23 cellular contexts compared by ENCODE assay signal in the genomic region with DNA sequence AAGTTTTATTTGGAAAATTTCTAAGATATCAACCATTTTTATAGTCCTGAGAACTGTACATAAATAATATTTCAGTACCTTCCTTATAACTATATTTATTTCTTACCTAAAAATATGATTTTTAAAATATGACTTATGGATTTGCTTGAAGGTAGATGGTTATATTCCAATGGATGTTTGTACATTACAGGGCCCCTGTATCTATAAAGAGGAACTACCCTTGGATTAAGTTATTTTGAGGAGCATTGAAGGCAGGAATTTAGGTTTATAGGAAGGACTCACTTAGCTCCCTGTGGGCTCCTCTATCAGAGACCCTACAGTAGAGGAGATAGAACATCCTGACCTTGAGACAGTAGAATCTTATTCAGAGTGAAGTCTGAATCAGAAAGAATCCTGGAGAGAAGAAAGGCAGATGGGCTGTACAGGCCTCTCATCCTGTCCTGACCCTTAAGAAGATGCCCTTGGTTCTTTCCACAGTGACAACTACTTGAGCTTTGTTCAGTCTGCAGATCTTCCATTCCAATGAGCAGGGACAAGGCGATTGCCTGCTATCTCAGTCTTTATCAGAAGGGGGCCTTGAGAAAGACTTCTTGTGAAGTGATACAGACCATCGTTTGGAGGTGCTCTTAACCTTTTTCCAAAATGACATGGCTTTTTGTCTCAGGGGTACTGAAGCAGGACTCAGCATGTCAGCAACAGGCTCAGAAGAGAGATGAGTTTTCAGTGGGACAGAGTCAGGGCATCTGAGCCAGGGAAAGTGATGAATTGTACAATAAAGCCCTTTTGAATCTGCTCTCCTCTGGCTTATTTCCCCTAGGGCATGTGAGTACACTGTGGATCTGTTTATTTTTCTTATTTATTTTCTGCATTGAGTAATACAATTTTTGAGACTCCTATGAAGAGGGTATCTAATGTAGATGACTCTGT. TPM values are rescaled to one million over a fixed set of nuclear protein-coding genes. Genes with fewer than 3 reads are reported as not detected.
DNase-seq lines count a peak whose midpoint lies in the region; ATAC-seq and TF ChIP-seq lines count a peak whose summit lies in the region.
"Had no signal": no experiment of that assay in that cellular context is flagged by ENCODE, and none has a peak within 500 bp of the region (broad histone marks: within the 10 kb centered on the region; RNA-seq: fewer than 3 reads in every experiment).

No MANE protein-coding gene starts in this region.

- H3K36me3 ChIP-seq in OCI-LY1 (ENCODE audit: insufficient read depth, low read length) (peaks cover 64% of the 10 kb centered on the region), lower lobe of right lung (no peaks in the 10 kb centered on the region)

- no peak overlapping the region for H3K27ac ChIP-seq in OCI-LY1 (ENCODE audit: low read depth, low read length, poor library complexity, severe bottlenecking)
- H3K27ac ChIP-seq in substantia nigra (ENCODE audit: low read depth, low read length, poor library complexity, severe bottlenecking): peak overlapping the region; percentile 14
- H3K27ac ChIP-seq in lower lobe of right lung: no peak overlapping the region
- H3K27ac ChIP-seq: left ventricle myocardium inferior had no signal

- no peaks in the 10 kb centered on the region for H3K27me3 ChIP-seq in OCI-LY1 (ENCODE audit: insufficient read depth, low read length)
- H3K27me3 ChIP-seq in lower lobe of right lung (ENCODE audit: low read depth): no peaks in the 10 kb centered on the region

- H4K20me1 ChIP-seq in OCI-LY1 (ENCODE audit: insufficient read depth, low read length): no peaks in the 10 kb centered on the region

- H3K4me2 ChIP-seq in OCI-LY1 (ENCODE audit: low read length): no peak overlapping the region

- no peaks in the 10 kb centered on the region for H3K9me2 ChIP-seq in OCI-LY1 (ENCODE audit: low read depth, low read length)

- H3F3A ChIP-seq in OCI-LY1 (ENCODE audit: insufficient read depth, low read length): no peaks in the 10 kb centered on the region

- ATAC-seq in lower lobe of right lung: no peak

- intact Hi-C loops in lower lobe of right lung (cut with DNase I): no loop called here

- H3K79me2 ChIP-seq in OCI-LY1 (ENCODE audit: insufficient read depth, low read length): no peaks in the 10 kb centered on the region

- H3K4me3 ChIP-seq in OCI-LY1 (ENCODE audit: low read depth, low read length, poor library complexity, severe bottlenecking) (no peak overlapping the region), lower lobe of right lung (no peak overlapping the region)
- H3K4me3 ChIP-seq: left ventricle myocardium inferior had no signal

- TF ChIP-seq CTCF in GM12872 (IDR thresholded peaks at IDR 0.05; ENCODE audit: insufficient read depth, low read depth, low read length) (peak; percentile 31; the same call in 2 of the 3 replicates), OCI-LY1 (IDR thresholded peaks at IDR 0.05; ENCODE audit: low read length) (peak; percentile 30; the same call in 1 of the 2 replicates), lower lobe of right lung (IDR thresholded peaks at IDR 0.05) (no peak)

- no peaks in the 10 kb centered on the region for H3K9me3 ChIP-seq in OCI-LY1 (ENCODE audit: low read length)
- no peaks in the 10 kb centered on the region for H3K9me3 ChIP-seq in lower lobe of right lung
- H3K9me3 ChIP-seq: left ventricle myocardium inferior had no signal

- H3K9ac ChIP-seq in OCI-LY1 (ENCODE audit: low read length): no peak overlapping the region

- peak; percentile 54 for DNase-seq in epidermal melanocyte (ENCODE audit: insufficient read length, low spot score)
- no peak for DNase-seq in substantia nigra (lab: John Stamatoyannopoulos, UW)
- no peak for DNase-seq in lower lobe of right lung
- no peak for DNase-seq in SW 1271 (lab: John Stamatoyannopoulos, UW)
- no peak for DNase-seq in MV-4-11 (lab: John Stamatoyannopoulos, UW)
- DNase-seq: activated gamma-delta T cell; amygdala; caudate nucleus; CD8-positive, alpha-beta memory T cell; DMS79 treated with DMSO at 0.1 percent for 48 hours; effector CD4-positive, alpha-beta T cell; glutamatergic neuron; HCEC 1CT; KG1; left ventricle myocardium inferior; NCI-H1092; NCI-H510A treated with DMSO at 0.1 percent for 48 hours; nucleus accumbens; SHP77 treated with DMSO at 0.1 percent for 48 hours; T-helper 1 cell had no signal

- no peak overlapping the region for H2AFZ ChIP-seq in OCI-LY1 (ENCODE audit: low read length)

- H3K4me1 ChIP-seq in OCI-LY1 (ENCODE audit: insufficient read depth, low read length, severe bottlenecking) (no peaks in the 10 kb centered on the region), lower lobe of right lung (no peaks in the 10 kb centered on the region)
- H3K4me1 ChIP-seq: left ventricle myocardium inferior had no signal

RNA-seq across cellular contexts. Expression of a gene that starts 20.9 kb away (rescaled TPM):
- total RNA-seq in lower lobe of right lung: 1.9 TPM
- total RNA-seq: OCI-LY7 had no signal

RNA-seq across cellular contexts. Expression of a gene that starts 49.4 kb away (rescaled TPM):
- 6.1 TPM for total RNA-seq in lower lobe of right lung
- total RNA-seq: OCI-LY7 had no signal
